ENCODE assay signal across 1 cellular context in genomic region chr22:40782521-40782920, GRCh38.
TF ChIP-seq lines count a peak whose summit lies in the region.

No MANE protein-coding gene starts in this region.

TF ChIP-seq in HepG2, 621 proteins besides CTCF, POLR2A, EP300 and RAD21:
- no peak for TF ChIP-seq ZFP90 (CRISPR knock-in tag; IDR thresholded peaks at IDR 0.05; ENCODE audit: borderline replicate concordance)
- TF ChIP-seq GABPB1 (CRISPR knock-in tag; IDR thresholded peaks at IDR 0.05): no peak
- TF ChIP-seq, protein P1, sequence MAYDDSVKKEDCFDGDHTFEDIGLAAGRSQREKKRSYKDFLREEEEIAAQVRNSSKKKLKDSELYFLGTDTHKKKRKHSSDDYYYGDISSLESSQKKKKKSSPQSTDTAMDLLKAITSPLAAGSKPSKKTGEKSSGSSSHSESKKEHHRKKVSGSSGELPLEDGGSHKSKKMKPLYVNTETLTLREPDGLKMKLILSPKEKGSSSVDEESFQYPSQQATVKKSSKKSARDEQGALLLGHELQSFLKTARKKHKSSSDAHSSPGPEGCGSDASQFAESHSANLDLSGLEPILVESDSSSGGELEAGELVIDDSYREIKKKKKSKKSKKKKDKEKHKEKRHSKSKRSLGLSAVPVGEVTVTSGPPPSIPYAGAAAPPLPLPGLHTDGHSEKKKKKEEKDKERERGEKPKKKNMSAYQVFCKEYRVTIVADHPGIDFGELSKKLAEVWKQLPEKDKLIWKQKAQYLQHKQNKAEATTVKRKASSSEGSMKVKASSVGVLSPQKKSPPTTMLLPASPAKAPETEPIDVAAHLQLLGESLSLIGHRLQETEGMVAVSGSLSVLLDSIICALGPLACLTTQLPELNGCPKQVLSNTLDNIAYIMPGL (CRISPR knock-in tag; IDR thresholded peaks at IDR 0.05; ENCODE audit: borderline replicate concordance in 1 of 2, low read depth in 1 of 2): no peak
- TF ChIP-seq PCBP1 (IDR thresholded peaks at IDR 0.05; ENCODE audit: borderline replicate concordance, low read depth, low read length): no peak
TF ChIP-seq in HepG2: peak in this region for 0.
